17 cellular contexts compared by ENCODE assay signal in the genomic region with DNA sequence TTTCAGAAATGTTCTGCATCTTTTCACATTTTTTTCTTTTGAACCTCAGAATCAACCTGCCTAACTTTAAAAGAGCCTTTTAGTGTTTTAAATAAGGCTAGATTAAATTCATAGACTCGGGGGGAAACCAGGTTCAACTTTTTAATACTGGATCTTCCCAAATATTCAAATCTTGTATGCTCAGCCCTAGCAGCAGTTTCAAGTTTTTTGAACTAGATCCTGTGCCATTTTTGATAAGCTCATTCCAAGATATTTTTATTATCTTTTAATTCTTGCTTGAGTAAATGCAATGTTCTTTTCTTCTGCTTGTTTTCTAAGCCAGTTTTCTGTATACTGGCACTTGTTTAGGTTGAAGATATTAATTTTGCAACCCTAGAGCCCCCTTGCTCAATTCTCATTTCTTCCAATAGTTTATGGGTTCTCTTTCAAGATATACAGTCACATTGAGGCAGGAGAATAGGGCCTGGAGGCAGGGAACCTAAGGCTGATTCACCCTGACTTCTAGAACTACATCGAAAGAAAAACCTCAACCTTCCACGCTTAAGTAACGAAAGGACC.
"Had no signal": no experiment of that assay in that cellular context is flagged by ENCODE, and none has a peak within 500 bp of the region (broad histone marks: within the 10 kb centered on the region; RNA-seq: fewer than 3 reads in every experiment).

No MANE protein-coding gene starts in this region.

- H3K4me1 ChIP-seq: breast epithelium had no signal

- DNase-seq: activated CD4-positive, alpha-beta memory T cell treated with anti-CD3 and anti-CD28 coated beads for 36 hours; activated CD4-positive, alpha-beta T cell treated with anti-CD3 and anti-CD28 coated beads for 36 hours; activated effector memory CD4-positive, alpha-beta T cell treated with anti-CD3 and anti-CD28 coated beads, Interleukin-2, amount 50 U/mL, for 16 hours; activated T-cell treated with anti-CD3 and anti-CD28 coated beads, Interleukin-2, amount 50 U/mL, for 24 hours; dorsolateral prefrontal cortex; endodermal cell; islet precursor cell; left lung; mesenchymal stem cell; sigmoid colon; spleen; stimulated activated CD4-positive, alpha-beta T cell treated with anti-CD3 and anti-CD28 coated beads, Interleukin-1b, Interleukin-23, amount 100 ng/mL, for 48 hours; stimulated activated naive CD8-positive, alpha-beta T cell treated with anti-CD3 and anti-CD28 coated beads, Interleukin-15, amount 100 ng/mL, for 72 hours had no signal

- H3K4me3 ChIP-seq: breast epithelium, dorsolateral prefrontal cortex, gastroesophageal sphincter, left lung, sigmoid colon, spleen had no signal

- H3K36me3 ChIP-seq: breast epithelium, gastroesophageal sphincter, left lung, sigmoid colon, spleen had no signal

- ATAC-seq: activated CD4-positive, alpha-beta T cell treated with anti-CD3 and anti-CD28 coated beads for 36 hours; activated naive CD4-positive, alpha-beta T cell treated with anti-CD3 and anti-CD28 coated beads, Interleukin-2, amount 50 U/mL, for 72 hours; gastroesophageal sphincter; left lung; natural killer cell treated with Interleukin-12 subunit alpha and Interleukin-12 subunit beta and Interleukin-15 and Interleukin-18, amount 100 ng/mL, for 72 hours; stimulated activated naive CD8-positive, alpha-beta T cell treated with anti-CD3 and anti-CD28 coated beads, Interleukin-15, amount 100 ng/mL, for 72 hours had no signal

- H3K27me3 ChIP-seq: breast epithelium, dorsolateral prefrontal cortex, gastroesophageal sphincter, left lung, sigmoid colon had no signal

- H3K9me3 ChIP-seq: breast epithelium, gastroesophageal sphincter, left lung, sigmoid colon, spleen had no signal

- H3K27ac ChIP-seq: dorsolateral prefrontal cortex, gastroesophageal sphincter, left lung had no signal
